ENCODE assay signal across 13 cellular contexts in the genomic region with DNA sequence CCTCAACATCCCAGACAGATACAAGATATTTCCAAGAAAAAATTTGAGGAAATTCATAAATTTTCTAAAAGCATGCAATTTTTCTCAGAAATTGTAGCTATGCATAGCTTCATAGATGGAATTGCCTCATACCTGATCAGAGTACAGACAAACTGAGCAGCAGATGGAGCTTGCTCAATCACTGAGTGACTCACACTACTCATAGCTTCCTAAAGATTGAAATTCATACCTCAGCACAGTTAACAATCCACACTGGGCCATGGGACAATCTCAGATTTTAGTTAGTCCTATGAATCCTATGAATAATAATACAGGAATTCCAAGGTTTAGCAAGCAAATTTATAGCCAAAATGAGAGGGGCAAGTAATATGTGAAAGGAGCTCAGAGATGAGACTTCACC.
A peak's percentile ranks its signal among the peaks of the same experiment; 100 is the strongest.
DNase-seq lines count a peak whose midpoint lies in the region; ATAC-seq and TF ChIP-seq lines count a peak whose summit lies in the region.
"Had no signal": no experiment of that assay in that cellular context is flagged by ENCODE, and none has a peak within 500 bp of the region (broad histone marks: within the 10 kb centered on the region; RNA-seq: fewer than 3 reads in every experiment).

No MANE protein-coding gene starts in this region.

- TF ChIP-seq CTCF in omental fat pad (IDR thresholded peaks at IDR 0.05) (no peak), dorsolateral prefrontal cortex (IDR thresholded peaks at IDR 0.05 in 54 of 56, conservative IDR thresholded peaks at IDR 0.05 in 2 of 56; ENCODE audit: low read depth in 1 of 56, partially characterized antibody in 56 of 56) (no peak)

- ATAC-seq in omental fat pad (ENCODE audit: low FRiP score) = peak; percentile 87
- no peak for ATAC-seq in activated naive CD4-positive, alpha-beta T cell treated with anti-CD3 and anti-CD28 coated beads, Interleukin-2, amount 50 U/mL, for 72 hours
- ATAC-seq: activated T-cell treated with anti-CD3 and anti-CD28 coated beads, Interleukin-2, amount 50 U/mL, for 72 hours; GM12878; left ventricle myocardium superior; stimulated activated effector memory CD8-positive, alpha-beta T cell treated with anti-CD3 and anti-CD28 coated beads, Interleukin-12 subunit alpha, Interleukin-12 subunit beta, amount 100 ng/mL, for 72 hours had no signal

- no peak overlapping the region for H3K4me3 ChIP-seq in dorsolateral prefrontal cortex
- H3K4me3 ChIP-seq: GM12878, SJSA1 had no signal

- no peak overlapping the region for H3K27ac ChIP-seq in dorsolateral prefrontal cortex
- H3K27ac ChIP-seq: SJSA1 had no signal

- H3K27ac Mint-ChIP-seq in activated naive CD4-positive, alpha-beta T cell treated with anti-CD3 and anti-CD28 coated beads, Interleukin-2, amount 50 U/mL, for 72 hours = no peak overlapping the region
- H3K27ac Mint-ChIP-seq: activated T-cell treated with anti-CD3 and anti-CD28 coated beads, Interleukin-2, amount 50 U/mL, for 72 hours; stimulated activated effector memory CD8-positive, alpha-beta T cell treated with anti-CD3 and anti-CD28 coated beads, Interleukin-12 subunit alpha, Interleukin-12 subunit beta, amount 100 ng/mL, for 72 hours had no signal

- no peaks in the 10 kb centered on the region for H3K27me3 ChIP-seq in dorsolateral prefrontal cortex
- H3K27me3 ChIP-seq: SJSA1 had no signal

- intact Hi-C loops in dorsolateral prefrontal cortex (cut with DNase I) = no loop called here

- no peaks in the 10 kb centered on the region for H3K9me3 Mint-ChIP-seq in activated naive CD4-positive, alpha-beta T cell treated with anti-CD3 and anti-CD28 coated beads, Interleukin-2, amount 50 U/mL, for 72 hours
- H3K9me3 Mint-ChIP-seq: activated T-cell treated with anti-CD3 and anti-CD28 coated beads, Interleukin-2, amount 50 U/mL, for 72 hours; stimulated activated effector memory CD8-positive, alpha-beta T cell treated with anti-CD3 and anti-CD28 coated beads, Interleukin-12 subunit alpha, Interleukin-12 subunit beta, amount 100 ng/mL, for 72 hours had no signal

- H3K36me3 Mint-ChIP-seq in activated naive CD4-positive, alpha-beta T cell treated with anti-CD3 and anti-CD28 coated beads, Interleukin-2, amount 50 U/mL, for 72 hours = no peaks in the 10 kb centered on the region
- H3K36me3 Mint-ChIP-seq: stimulated activated effector memory CD8-positive, alpha-beta T cell treated with anti-CD3 and anti-CD28 coated beads, Interleukin-12 subunit alpha, Interleukin-12 subunit beta, amount 100 ng/mL, for 72 hours had no signal

- DNase-seq in GM03348 (ENCODE audit: low spot score) = peak; percentile 31
- DNase-seq in NCI-H69 (lab: John Stamatoyannopoulos, UW) = peak; percentile 90
- peak; percentile 73 for DNase-seq in dedifferentiated amniotic fluid mesenchymal stem cell (ENCODE audit: extremely low spot score)
- no peak for DNase-seq in omental fat pad (ENCODE audit: low spot score)
- DNase-seq in activated effector memory CD4-positive, alpha-beta T cell treated with anti-CD3 and anti-CD28 coated beads, Interleukin-2, amount 50 U/mL, for 16 hours = no peak
- DNase-seq in retina = no peak
- DNase-seq in activated naive CD4-positive, alpha-beta T cell treated with anti-CD3 and anti-CD28 coated beads, Interleukin-2, amount 50 U/mL, for 72 hours (ENCODE audit: low spot score in 2 of 2) = no peak
- no peak for DNase-seq in dorsolateral prefrontal cortex
- DNase-seq: activated T-cell treated with anti-CD3 and anti-CD28 coated beads, Interleukin-2, amount 50 U/mL, for 72 hours; left ventricle myocardium superior had no signal

Comparison
In these comparisons a context has a peak if more than half of its experiments do, and no peak if none do; other contexts are left out.
1. DNase-seq: peak in GM03348 (single experiment), NCI-H69 (single experiment) and dedifferentiated amniotic fluid mesenchymal stem cell (single experiment); none in omental fat pad (single experiment), activated effector memory CD4-positive, alpha-beta T cell treated with anti-CD3 and anti-CD28 coated beads, Interleukin-2, amount 50 U/mL, for 16 hours (single experiment), retina (single experiment), activated naive CD4-positive, alpha-beta T cell treated with anti-CD3 and anti-CD28 coated beads, Interleukin-2, amount 50 U/mL, for 72 hours (0 of 2) and dorsolateral prefrontal cortex (0 of 10).